ENCODE assay signal across 11 cellular contexts in the genomic region with DNA sequence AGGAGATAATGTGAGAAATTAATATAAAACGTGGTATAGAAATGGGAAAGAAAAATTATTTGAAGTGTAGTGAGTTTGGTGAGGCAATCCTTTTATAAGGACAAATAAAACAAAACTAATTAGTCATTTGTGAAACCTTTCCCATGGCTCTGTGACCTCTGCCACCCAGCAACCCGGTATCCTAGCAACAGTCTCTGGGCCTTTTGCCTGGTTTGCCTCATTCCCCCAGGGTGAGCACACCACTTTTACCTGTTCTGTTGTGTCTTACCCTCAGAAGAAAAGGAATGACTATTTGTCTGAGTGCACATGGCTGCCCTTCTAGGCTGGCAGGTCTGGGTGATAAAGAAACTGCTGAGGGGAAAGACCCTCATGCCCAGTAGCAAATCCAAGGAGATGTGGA. TPM values are rescaled to one million over a fixed set of nuclear protein-coding genes. Genes with fewer than 3 reads are reported as not detected.
A peak's percentile ranks its signal among the peaks of the same experiment; 100 is the strongest.
DNase-seq lines count a peak whose midpoint lies in the region; ATAC-seq and TF ChIP-seq lines count a peak whose summit lies in the region.
"Had no signal": no experiment of that assay in that cellular context is flagged by ENCODE, and none has a peak within 500 bp of the region (broad histone marks: within the 10 kb centered on the region; RNA-seq: fewer than 3 reads in every experiment).

No MANE protein-coding gene starts in this region.

- no peak for ATAC-seq in heart right ventricle
- ATAC-seq: GM12878 had no signal

- H3K27me3 ChIP-seq in fibroblast of lung (ENCODE audit: control insufficient read depth, insufficient read depth, low read length) = no peaks in the 10 kb centered on the region
- no peaks in the 10 kb centered on the region for H3K27me3 ChIP-seq in heart right ventricle
- H3K27me3 ChIP-seq: tibial artery had no signal

- no peaks in the 10 kb centered on the region for H4K20me1 ChIP-seq in fibroblast of lung (ENCODE audit: control insufficient read depth, extremely low read depth, insufficient read depth, low read length)

- 83 to 91% methylated on average over 2 of the region's 2 CpGs for WGBS in heart right ventricle, 2 donors

- H3K79me2 ChIP-seq in fibroblast of lung (ENCODE audit: control insufficient read depth, insufficient read depth, low read length) = no peaks in the 10 kb centered on the region

- H3K27me3 Mint-ChIP-seq in progenitor cell of endocrine pancreas = no peaks in the 10 kb centered on the region

- H3K27ac ChIP-seq in fibroblast of lung (ENCODE audit: insufficient read depth, low read length) (no peak overlapping the region), heart right ventricle (no peak overlapping the region)
- H3K27ac ChIP-seq: tibial artery had no signal

- intact Hi-C loops in heart right ventricle (cut with DNase I) = no loop called here

- H3K4me3 Mint-ChIP-seq in progenitor cell of endocrine pancreas (ENCODE audit: low read depth) = no peak overlapping the region

- H3K36me3 Mint-ChIP-seq in progenitor cell of endocrine pancreas (ENCODE audit: insufficient read depth) = no peaks in the 10 kb centered on the region

- H3K9me3 ChIP-seq in fibroblast of lung (ENCODE audit: control insufficient read depth, insufficient read depth, low read depth, low read length) = no peaks in the 10 kb centered on the region
- peaks cover 0 to 9% (median 0%) of the 10 kb centered on the region in 11 donors for H3K9me3 ChIP-seq in heart right ventricle
- H3K9me3 ChIP-seq: tibial artery had no signal

- H3K4me1 ChIP-seq in fibroblast of lung (ENCODE audit: control insufficient read depth, extremely low read depth, insufficient read depth, low read length) = no peaks in the 10 kb centered on the region
- peaks cover 0 to 10% (median 4%) of the 10 kb centered on the region in 9 donors for H3K4me1 ChIP-seq in heart right ventricle

- H3K4me3 ChIP-seq in fibroblast of lung (replicated peaks in 1 of 4; ENCODE audit: control extremely low read depth in 1 of 4, insufficient read depth in 1 of 4, low read depth in 3 of 4, low read length in 4 of 4) (no peak overlapping the region), heart right ventricle (no peak overlapping the region)
- H3K4me3 ChIP-seq: GM12878, tibial artery had no signal

- no peaks in the 10 kb centered on the region for H3K9me3 Mint-ChIP-seq in progenitor cell of endocrine pancreas (ENCODE audit: low read depth)

- H3K27ac Mint-ChIP-seq in progenitor cell of endocrine pancreas = peak overlapping the region; percentile 93

- TF ChIP-seq CTCF in fibroblast of lung (conservative IDR thresholded peaks at IDR 0.05 in 1 of 2, IDR thresholded peaks at IDR 0.05 in 1 of 2; ENCODE audit: low read depth in 1 of 2, low read length in 2 of 2) (no peak), progenitor cell of endocrine pancreas (IDR thresholded peaks at IDR 0.05; ENCODE audit: unreplicated experiment) (no peak), heart right ventricle (IDR thresholded peaks at IDR 0.05) (no peak)

- no peak overlapping the region for H3K9ac ChIP-seq in fibroblast of lung (ENCODE audit: insufficient read depth, low read length)

- no peak overlapping the region for H3K4me2 ChIP-seq in fibroblast of lung (ENCODE audit: extremely low read depth, insufficient read depth, low read length)

- no peak overlapping the region for H2AFZ ChIP-seq in fibroblast of lung (ENCODE audit: low read length)

- H3K36me3 ChIP-seq in fibroblast of lung (ENCODE audit: control insufficient read depth, insufficient read depth, low read length) = no peaks in the 10 kb centered on the region
- H3K36me3 ChIP-seq in heart right ventricle = no peaks in the 10 kb centered on the region
- H3K36me3 ChIP-seq: tibial artery had no signal

- peak; percentile 27 for DNase-seq in NCI-H2029 (lab: John Stamatoyannopoulos, UW)
- DNase-seq in NCI-H2029 treated with DMSO at 0.1 percent for 48 hours (lab: John Stamatoyannopoulos, UW) = no peak
- DNase-seq in NCI-H226 = peak; percentile 24
- DNase-seq in fibroblast of lung (ENCODE audit: low read depth in 2 of 2) = peak; percentile 41 to 44
- no peak for DNase-seq in progenitor cell of endocrine pancreas (ENCODE audit: low spot score, unreplicated experiment)
- DNase-seq in KG1 (lab: John Stamatoyannopoulos, UW) = no peak
- DNase-seq in heart right ventricle = no peak
- no peak for DNase-seq in NCI-H82 (lab: John Stamatoyannopoulos, UW)
- DNase-seq: foreskin melanocyte, tibial artery had no signal

- H3K4me1 Mint-ChIP-seq in progenitor cell of endocrine pancreas (ENCODE audit: low read depth) = peaks cover 29% of the 10 kb centered on the region

RNA-seq across cellular contexts. Expression of gene OVAAL, which starts 21.5 kb away (rescaled TPM):
- total RNA-seq in fibroblast of lung = not detected in 2 replicates
- not detected in 2 replicates for polyA plus RNA-seq in fibroblast of lung
- polyA plus RNA-seq in fibroblast of lung (2012) = not detected in 2 replicates
- polyA minus RNA-seq in fibroblast of lung (ENCODE audit: low replicate concordance) = not detected in 2 replicates
- not detected in 2 replicates for total RNA-seq in progenitor cell of endocrine pancreas
- 1 to 10 TPM in 9 of 10 donors, under 1 TPM in 1; 0.27 to 5.8 (median 2.7) TPM for total RNA-seq in heart right ventricle
- polyA plus RNA-seq in heart right ventricle = 1 to 10 TPM; 2.3 to 7.3 TPM
- total RNA-seq: GM12878 had no signal

RNA-seq across cellular contexts. Expression of gene XPR1, which starts 51.6 kb away (rescaled TPM):
- total RNA-seq in fibroblast of lung = 28.0 and 31.5 TPM in 2 replicates
- polyA plus RNA-seq in fibroblast of lung = 17.3 and 18.4 TPM in 2 replicates
- 11.7 and 13.9 TPM in 2 replicates for polyA plus RNA-seq in fibroblast of lung (2012)
- 15.8 and 16.8 TPM in 2 replicates for polyA minus RNA-seq in fibroblast of lung (ENCODE audit: low replicate concordance)
- total RNA-seq in progenitor cell of endocrine pancreas = 62.6 and 68.7 TPM in 2 replicates
- 100 to 1,000 TPM in 4 of 10 donors, 10 to 100 TPM in 6; 28.2 to 142 (median 78.7) TPM for total RNA-seq in heart right ventricle
- 10 to 100 TPM; 18.3 to 20.8 TPM for polyA plus RNA-seq in heart right ventricle

Comparison
In these comparisons a context has a peak if more than half of its experiments do, and no peak if none do; other contexts are left out.
1. DNase-seq: peak in NCI-H2029 (single experiment), NCI-H226 (single experiment) and fibroblast of lung (2 of 2); none in NCI-H2029 treated with DMSO at 0.1 percent for 48 hours (single experiment), progenitor cell of endocrine pancreas (single experiment), KG1 (single experiment), heart right ventricle (0 of 2) and NCI-H82 (single experiment).